ENCODE assay signal across 1 cellular context in the genomic region with DNA sequence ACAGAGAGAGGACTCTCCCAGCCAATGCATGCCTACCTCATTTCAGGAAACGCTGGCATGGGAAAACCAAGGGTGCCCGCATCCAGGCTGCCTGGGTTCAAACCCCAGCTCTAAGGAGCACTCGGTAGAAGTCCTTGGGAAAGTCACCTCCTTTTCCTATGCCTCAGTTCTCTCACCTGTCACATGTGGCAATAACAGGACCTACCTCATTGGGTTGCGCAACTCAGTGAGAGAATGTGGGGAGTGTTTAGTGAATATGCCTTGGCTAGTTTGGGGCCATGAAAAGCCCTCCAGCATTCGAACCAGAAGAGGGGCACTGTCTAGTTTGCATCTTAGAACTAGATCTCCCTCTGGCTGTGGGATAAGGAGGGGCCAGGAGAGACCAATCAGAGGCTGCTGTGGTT.
TF ChIP-seq lines count a peak whose summit lies in the region.

No MANE protein-coding gene starts in this region.

TF ChIP-seq in H1, 55 proteins besides CTCF, POLR2A, EP300 and RAD21:
- peak; percentile 95 for TF ChIP-seq CEBPB (IDR thresholded peaks at IDR 0.05; ENCODE audit: low read depth, low read length)
- TF ChIP-seq, protein P1, sequence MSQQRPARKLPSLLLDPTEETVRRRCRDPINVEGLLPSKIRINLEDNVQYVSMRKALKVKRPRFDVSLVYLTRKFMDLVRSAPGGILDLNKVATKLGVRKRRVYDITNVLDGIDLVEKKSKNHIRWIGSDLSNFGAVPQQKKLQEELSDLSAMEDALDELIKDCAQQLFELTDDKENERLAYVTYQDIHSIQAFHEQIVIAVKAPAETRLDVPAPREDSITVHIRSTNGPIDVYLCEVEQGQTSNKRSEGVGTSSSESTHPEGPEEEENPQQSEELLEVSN (IDR thresholded peaks at IDR 0.05), result no peak
- TF ChIP-seq ASH2L (IDR thresholded peaks at IDR 0.05; ENCODE audit: low read length), result no peak
